Comparison of ENCODE assay signal across 39 cellular contexts in the genomic region with DNA sequence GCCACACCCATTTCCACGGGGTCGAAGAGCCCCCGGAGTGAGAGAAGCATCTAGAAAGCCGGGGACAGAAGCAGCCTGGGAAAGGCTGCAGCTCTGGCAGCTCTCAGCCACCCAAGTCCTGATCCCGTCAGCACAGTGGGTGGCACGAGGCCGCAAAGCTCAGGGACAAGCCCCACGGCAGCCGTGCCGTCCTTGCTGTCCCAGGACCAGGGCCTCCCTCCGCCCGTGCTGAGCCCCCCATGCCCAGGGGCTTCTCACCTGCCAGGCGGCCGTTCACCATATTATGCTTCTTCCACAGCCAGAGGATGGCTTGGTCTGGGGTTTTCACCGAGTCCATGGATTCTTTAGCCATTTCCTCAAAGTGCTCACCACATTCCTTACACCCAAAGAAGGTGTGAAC. TPM values are rescaled to one million over a fixed set of nuclear protein-coding genes. Genes with fewer than 3 reads are reported as not detected.
DNase-seq lines count a peak whose midpoint lies in the region; ATAC-seq and TF ChIP-seq lines count a peak whose summit lies in the region.
"Had no signal": no experiment of that assay in that cellular context is flagged by ENCODE, and none has a peak within 500 bp of the region (broad histone marks: within the 10 kb centered on the region; RNA-seq: fewer than 3 reads in every experiment).

No MANE protein-coding gene starts in this region.

- no peak overlapping the region for H3K4me3 Mint-ChIP-seq in stimulated activated naive B cell treated with anti-CD40 and anti-IgM and Interleukin-4, amounts not matched to agents 10 μg/mL and 1 μg/mL and 100 μg/mL, for 72 hours
- H3K4me3 Mint-ChIP-seq: B cell; CD14-positive monocyte; CD4-positive, alpha-beta memory T cell; CD4-positive, alpha-beta T cell; CD4-positive, CD25-positive, alpha-beta regulatory T cell; CD8-positive, alpha-beta memory T cell; CD8-positive, alpha-beta T cell had no signal

- peaks cover 88% of the 10 kb centered on the region for H3K36me3 ChIP-seq in WERI-Rb-1

- H3K36me3 Mint-ChIP-seq in stimulated activated naive B cell treated with anti-CD40 and anti-IgM and Interleukin-4, amounts not matched to agents 10 μg/mL and 1 μg/mL and 100 μg/mL, for 72 hours, result peaks cover 67 to 79% of the 10 kb centered on the region in 2 donors

- POLR2A ChIA-PET in AG04450 (lab: Yijun Ruan, JAX), result no interaction called here

- peaks cover 11 to 21% of the 10 kb centered on the region in 2 donors for H3K4me1 Mint-ChIP-seq in stimulated activated naive B cell treated with anti-CD40 and anti-IgM and Interleukin-4, amounts not matched to agents 10 μg/mL and 1 μg/mL and 100 μg/mL, for 72 hours

- intact Hi-C loops in Right ventricle myocardium inferior (cut with DNase I), result no loop called here
- intact Hi-C loops in cardiac septum (cut with DNase I), result no loop called here

- H3K27me3 ChIP-seq in AG04450 (ENCODE audit: control insufficient read depth, insufficient read depth, low read length), result no peaks in the 10 kb centered on the region
- no peaks in the 10 kb centered on the region for H3K27me3 ChIP-seq in WERI-Rb-1 (ENCODE audit: insufficient read depth, low read depth, severe bottlenecking)
- H3K27me3 ChIP-seq: BE2C had no signal

- peak overlapping the region; percentile 47 for H3K27ac Mint-ChIP-seq in stimulated activated naive B cell treated with anti-CD40 and anti-IgM and Interleukin-4, amounts not matched to agents 10 μg/mL and 1 μg/mL and 100 μg/mL, for 72 hours
- H3K27ac Mint-ChIP-seq: B cell; CD14-positive monocyte; CD4-positive, alpha-beta memory T cell; CD4-positive, alpha-beta T cell; CD4-positive, CD25-positive, alpha-beta regulatory T cell; CD8-positive, alpha-beta memory T cell; CD8-positive, alpha-beta T cell had no signal

- TF ChIP-seq CTCF in AG04450 (IDR thresholded peaks at IDR 0.05; ENCODE audit: low read depth, low read length) (no peak), WERI-Rb-1 (IDR thresholded peaks at IDR 0.05; ENCODE audit: low read depth, low read length) (no peak), GM13977 (IDR thresholded peaks at IDR 0.05; ENCODE audit: extremely low read depth, insufficient read depth, missing control alignments) (no peak)

- in situ Hi-C loops in GM13977 (cut with MboI; ENCODE audit: low pct_unique_long_range_greater_than_20kb, low sequenced_read_pairs, unreplicated experiment), result no loop called here

- CTCF ChIA-PET in AG04450 (lab: Charles Lee), result no interaction called here

- no peaks in the 10 kb centered on the region for H3K9me3 Mint-ChIP-seq in stimulated activated naive B cell treated with anti-CD40 and anti-IgM and Interleukin-4, amounts not matched to agents 10 μg/mL and 1 μg/mL and 100 μg/mL, for 72 hours
- H3K9me3 Mint-ChIP-seq: CD4-positive, alpha-beta memory T cell; CD4-positive, alpha-beta T cell; CD8-positive, alpha-beta T cell had no signal

- DNase-seq in Right ventricle myocardium inferior (ENCODE audit: missing footprints) (peak; percentile 44), cardiac septum (ENCODE audit: low spot score) (no peak), AG04450 (ENCODE audit: low read depth, low spot score) (no peak), WERI-Rb-1 (no peak), AG08396 (ENCODE audit: low spot score) (no peak), Ammon's horn (ENCODE audit: low spot score) (no peak), GM13977 (ENCODE audit: low spot score) (no peak)
- DNase-seq in stimulated activated naive B cell treated with anti-CD40 and anti-IgM and Interleukin-4, amounts not matched to agents 10 μg/mL and 1 μg/mL and 100 μg/mL, for 72 hours, result no peak
- DNase-seq: 8988T; ACHN; AML-193; BE2C; C1 segment of cervical spinal cord; Caco-2; Calu3; CD4-positive, alpha-beta memory T cell; CD4-positive, alpha-beta T cell; CD4-positive, CD25-positive, alpha-beta regulatory T cell; CD8-positive, alpha-beta memory T cell; CD8-positive, alpha-beta T cell; COR-L47; DMS 273 treated with DMSO at 0.1 percent for 48 hours; DMS153; DMS53; DMS79; DMS79 treated with DMSO at 0.1 percent for 48 hours; DND-41; EL had no signal

- no peak for ATAC-seq in Right ventricle myocardium inferior
- no peak for ATAC-seq in stimulated activated naive B cell treated with anti-CD40 and anti-IgM and Interleukin-4, amounts not matched to agents 10 μg/mL and 1 μg/mL and 100 μg/mL, for 72 hours (replicated peaks)
- ATAC-seq: A549; CD8-positive, alpha-beta T cell had no signal

- peaks cover 4% of the 10 kb centered on the region for H3K9me3 ChIP-seq in AG04450 (ENCODE audit: control insufficient read depth, insufficient read depth, low read length)
- H3K9me3 ChIP-seq in WERI-Rb-1 (ENCODE audit: severe bottlenecking), result peaks cover 4% of the 10 kb centered on the region
- H3K9me3 ChIP-seq: A549, BE2C had no signal

- peak overlapping the region; percentile 39 for H3K27ac ChIP-seq in AG04450 (ENCODE audit: low read depth, low read length)
- peak overlapping the region; percentile 98 for H3K27ac ChIP-seq in WERI-Rb-1
- H3K27ac ChIP-seq: 22Rv1; A549; BLaER1; BLaER1 treated with 17β-estradiol and CSF1 and Interleukin-3, amounts not matched to agents 10 nM and 100 nM; C4-2B had no signal

- H3K4me3 ChIP-seq in AG04450 (ENCODE audit: low read depth, low read length) (no peak overlapping the region), WERI-Rb-1 (ENCODE audit: low read depth, low read length) (no peak overlapping the region)
- H3K4me3 ChIP-seq: A549; BLaER1; BLaER1 treated with 17β-estradiol and CSF1 and Interleukin-3, amounts not matched to agents 10 nM and 100 nM had no signal

- no peaks in the 10 kb centered on the region for H3K27me3 Mint-ChIP-seq in stimulated activated naive B cell treated with anti-CD40 and anti-IgM and Interleukin-4, amounts not matched to agents 10 μg/mL and 1 μg/mL and 100 μg/mL, for 72 hours

RNA-seq across cellular contexts. Expression of a gene that starts 6.1 kb away (rescaled TPM):
- total RNA-seq in Right ventricle myocardium inferior (not detected), cardiac septum (not detected)
- not detected in 2 replicates for polyA plus RNA-seq in AG04450 (2011; rRNA removed)
- polyA minus RNA-seq in AG04450 (2011; rRNA and poly(A)+ RNA removed), result not detected in 2 replicates
- total RNA-seq: A172; Calu3; CD4-positive, alpha-beta memory T cell; CD4-positive, CD25-positive, alpha-beta regulatory T cell; CD8-positive, alpha-beta memory T cell; Daoy; G401 had no signal
- polyA plus RNA-seq: BJ; CD14-positive monocyte; CD4-positive, alpha-beta memory T cell; CD4-positive, CD25-positive, alpha-beta regulatory T cell; CD8-positive, alpha-beta memory T cell had no signal

RNA-seq across cellular contexts. Expression of a gene that starts 34.6 kb away (rescaled TPM):
- total RNA-seq in Right ventricle myocardium inferior (8.3 TPM), cardiac septum (7.2 TPM)
- 12.8 and 14.7 TPM in 2 replicates for polyA plus RNA-seq in AG04450 (2011; rRNA removed)
- polyA minus RNA-seq in AG04450 (2011; rRNA and poly(A)+ RNA removed), result 8.4 and 9.3 TPM in 2 replicates
